In genomic region chr15:65275728-65276126, GRCh38 we compare ENCODE assay signal across 13 cellular contexts. TPM values are rescaled to one million over a fixed set of nuclear protein-coding genes. Genes with fewer than 3 reads are reported as not detected.
DNase-seq lines count a peak whose midpoint lies in the region; ATAC-seq and TF ChIP-seq lines count a peak whose summit lies in the region.
"Had no signal": no experiment of that assay in that cellular context is flagged by ENCODE, and none has a peak within 500 bp of the region (broad histone marks: within the 10 kb centered on the region; RNA-seq: fewer than 3 reads in every experiment).

No MANE protein-coding gene starts in this region.

- H3K9me3 Mint-ChIP-seq in activated naive CD4-positive, alpha-beta T cell treated with anti-CD3 and anti-CD28 coated beads, Interleukin-2, amount 50 U/mL, for 72 hours = no peaks in the 10 kb centered on the region
- H3K9me3 Mint-ChIP-seq in T-cell = no peaks in the 10 kb centered on the region
- H3K9me3 Mint-ChIP-seq in stimulated activated naive CD8-positive, alpha-beta T cell treated with anti-CD3 and anti-CD28 coated beads, Interleukin-15, amount 100 ng/mL, for 72 hours = no peaks in the 10 kb centered on the region
- H3K9me3 Mint-ChIP-seq: neural progenitor cell had no signal

- H2AFZ ChIP-seq in hepatocyte = no peak overlapping the region
- H2AFZ ChIP-seq: neural progenitor cell had no signal

- H3K4me3 ChIP-seq in hepatocyte = no peak overlapping the region
- H3K4me3 ChIP-seq: neural progenitor cell had no signal

- peak overlapping the region; percentile 73 for H3K27ac ChIP-seq in hepatocyte
- H3K27ac ChIP-seq: neural progenitor cell had no signal

- POLR2A ChIA-PET in T-cell (lab: Charles Lee) = interaction anchor here (0.7 to 1.7 kb wide), 2 partner anchors 29 to 281 kb away, joined by 3 to 7 read pairs; partner anchors contain the start of gene RNU5B-1 (in 1 of the 2)
- POLR2A ChIA-PET in HEK293T (lab: Yijun Ruan, JAX) = interaction anchor here (0.9 to 6.8 kb wide), 5 partner anchors 8 to 120 kb away, joined by 3 to 38 read pairs (median 7); partner anchors contain the start of genes CLPX, PARP16 and RNU5B-1

- no peaks in the 10 kb centered on the region for H3K9me3 ChIP-seq in hepatocyte (ENCODE audit: low read depth)

- CTCF ChIA-PET in T-cell (lab: Charles Lee) (interaction anchor here in 1 of 2 donors (1.1 kb wide), 1 partner anchor 11 kb away, joined by 4 read pairs; the partner anchor contains the start of gene PARP16), HEK293T (lab: Yijun Ruan, JAX) (interaction anchor here (1.1 kb wide), 1 partner anchor 10 kb away, joined by 4 read pairs; the partner anchor contains the start of gene PARP16)

- no peaks in the 10 kb centered on the region for H3K36me3 ChIP-seq in hepatocyte (replicated peaks; ENCODE audit: insufficient read depth, low read depth)
- H3K36me3 ChIP-seq: neural progenitor cell had no signal

- H3K9me2 ChIP-seq in hepatocyte (replicated peaks; ENCODE audit: insufficient read depth) = no peaks in the 10 kb centered on the region

- peaks cover 45 to 57% (median 49%) of the 10 kb centered on the region in 3 donors for H3K4me1 Mint-ChIP-seq in T-cell
- peaks cover 56% of the 10 kb centered on the region for H3K4me1 Mint-ChIP-seq in stimulated activated naive CD8-positive, alpha-beta T cell treated with anti-CD3 and anti-CD28 coated beads, Interleukin-15, amount 100 ng/mL, for 72 hours

- peak overlapping the region; percentile 75 for H3K27ac Mint-ChIP-seq in activated naive CD4-positive, alpha-beta T cell treated with anti-CD3 and anti-CD28 coated beads, Interleukin-2, amount 50 U/mL, for 72 hours
- peak overlapping the region; percentile 62 to 76 for H3K27ac Mint-ChIP-seq in T-cell
- peak overlapping the region; percentile 56 to 93 for H3K27ac Mint-ChIP-seq in stimulated activated naive CD8-positive, alpha-beta T cell treated with anti-CD3 and anti-CD28 coated beads, Interleukin-15, amount 100 ng/mL, for 72 hours
- H3K27ac Mint-ChIP-seq: neural progenitor cell had no signal

- H3K4me2 ChIP-seq in hepatocyte = no peak overlapping the region
- H3K4me2 ChIP-seq: neural progenitor cell had no signal

- H3K4me1 ChIP-seq in hepatocyte (ENCODE audit: insufficient read depth) = peaks cover 27% of the 10 kb centered on the region
- H3K4me1 ChIP-seq: neural progenitor cell had no signal

- no peaks in the 10 kb centered on the region for H4K20me1 ChIP-seq in hepatocyte (ENCODE audit: insufficient read depth, poor library complexity, severe bottlenecking)

- peak; percentile 22 to 42 for ATAC-seq in activated naive CD4-positive, alpha-beta T cell treated with anti-CD3 and anti-CD28 coated beads, Interleukin-2, amount 50 U/mL, for 72 hours
- peak in 1 of 4 experiments; percentile 10 for ATAC-seq in T-cell (replicated peaks in 1 of 4)
- peak; percentile 12 for ATAC-seq in stimulated activated naive CD8-positive, alpha-beta T cell treated with anti-CD3 and anti-CD28 coated beads, Interleukin-15, amount 100 ng/mL, for 72 hours

- DNase-seq in activated naive CD4-positive, alpha-beta T cell treated with anti-CD3 and anti-CD28 coated beads, Interleukin-2, amount 50 U/mL, for 72 hours (ENCODE audit: low spot score in 2 of 2) = no peak
- no peak for DNase-seq in activated naive CD4-positive, alpha-beta T cell treated with anti-CD3 and anti-CD28 coated beads, Interleukin-2, amount 50 U/mL, for 16 hours
- DNase-seq in T-cell = no peak
- DNase-seq in hepatocyte (ENCODE audit: low spot score) = peak; percentile 76
- no peak for DNase-seq in stimulated activated naive CD8-positive, alpha-beta T cell treated with anti-CD3 and anti-CD28 coated beads, Interleukin-15, amount 100 ng/mL, for 72 hours
- DNase-seq in T-helper 9 cell = no peak
- DNase-seq in activated gamma-delta T cell (lab: John Stamatoyannopoulos, UW) = no peak
- no peak for DNase-seq in HEK293T (ENCODE audit: extremely low spot score)
- DNase-seq: amygdala, kidney, MV-4-11 had no signal

- peaks cover 0 to 5% of the 10 kb centered on the region in 2 donors for H3K36me3 Mint-ChIP-seq in activated naive CD4-positive, alpha-beta T cell treated with anti-CD3 and anti-CD28 coated beads, Interleukin-2, amount 50 U/mL, for 72 hours
- H3K36me3 Mint-ChIP-seq in T-cell = peaks cover 4% of the 10 kb centered on the region

- H3K79me2 ChIP-seq in hepatocyte = peaks cover 21% of the 10 kb centered on the region

- no peak for TF ChIP-seq CTCF in hepatocyte (IDR thresholded peaks at IDR 0.05; ENCODE audit: poor library complexity)

- peak overlapping the region in 1 of 3 donors; percentile 52 for H3K4me3 Mint-ChIP-seq in T-cell
- H3K4me3 Mint-ChIP-seq in stimulated activated naive CD8-positive, alpha-beta T cell treated with anti-CD3 and anti-CD28 coated beads, Interleukin-15, amount 100 ng/mL, for 72 hours = no peak overlapping the region
- H3K4me3 Mint-ChIP-seq: neural progenitor cell had no signal

- 45% methylated on average over 2 of the region's 2 CpGs for WGBS in hepatocyte (ENCODE audit: low lambda C conversion rate, missing lambda C conversion rate)

- no peaks in the 10 kb centered on the region for H3K27me3 Mint-ChIP-seq in T-cell
- no peaks in the 10 kb centered on the region for H3K27me3 Mint-ChIP-seq in stimulated activated naive CD8-positive, alpha-beta T cell treated with anti-CD3 and anti-CD28 coated beads, Interleukin-15, amount 100 ng/mL, for 72 hours

- no peaks in the 10 kb centered on the region for H3K27me3 ChIP-seq in hepatocyte
- H3K27me3 ChIP-seq: neural progenitor cell had no signal

TF ChIP-seq in HEK293T, 16 proteins besides CTCF, POLR2A, EP300 and RAD21:
- TF ChIP-seq FOXK2 (IDR thresholded peaks at IDR 0.05) = no peak
- TF ChIP-seq ELF4 (IDR thresholded peaks at IDR 0.05) = no peak
- no peak for TF ChIP-seq FOXA1 (IDR thresholded peaks at IDR 0.05)
- no peak for TF ChIP-seq HDGF (IDR thresholded peaks at IDR 0.05; ENCODE audit: borderline replicate concordance)
- TF ChIP-seq SUZ12 (IDR thresholded peaks at IDR 0.05) = no peak
- TF ChIP-seq TARDBP (IDR thresholded peaks at IDR 0.05) = no peak
- no peak for TF ChIP-seq L3MBTL2 (conservative IDR thresholded peaks at IDR 0.05)
- TF ChIP-seq PKNOX1 (IDR thresholded peaks at IDR 0.05) = no peak
- TF ChIP-seq LEF1 (IDR thresholded peaks at IDR 0.05; ENCODE audit: borderline replicate concordance) = no peak
- TF ChIP-seq CTBP1 (IDR thresholded peaks at IDR 0.05; ENCODE audit: borderline replicate concordance) = no peak
- no peak for TF ChIP-seq NFRKB (IDR thresholded peaks at IDR 0.05)
- no peak for TF ChIP-seq ARNT (IDR thresholded peaks at IDR 0.05)
- TF ChIP-seq BHLHE40 (IDR thresholded peaks at IDR 0.05; ENCODE audit: borderline replicate concordance) = no peak
- TF ChIP-seq FOXM1 (IDR thresholded peaks at IDR 0.05; ENCODE audit: borderline replicate concordance) = no peak
- TF ChIP-seq SP1 (IDR thresholded peaks at IDR 0.05) = no peak
- no peak for TF ChIP-seq ZNF384 (IDR thresholded peaks at IDR 0.05)

RNA-seq across cellular contexts. Expression of gene PARP16, which starts 11.0 kb away (rescaled TPM):
- total RNA-seq in activated naive CD4-positive, alpha-beta T cell treated with anti-CD3 and anti-CD28 coated beads, Interleukin-2, amount 50 U/mL, for 72 hours = 10 to 100 TPM; 12.1 to 24.7 TPM
- 10 to 100 TPM; 16.2 to 23.3 (median 18.5) TPM for total RNA-seq in T-cell
- total RNA-seq in hepatocyte = 9.3 and 13.2 TPM in 2 replicates
- polyA plus RNA-seq in hepatocyte = 16.0 and 19.7 TPM in 2 replicates

RNA-seq across cellular contexts. Expression of gene RNU5A-1, which starts 20.1 kb away (rescaled TPM):
- not detected for total RNA-seq in activated naive CD4-positive, alpha-beta T cell treated with anti-CD3 and anti-CD28 coated beads, Interleukin-2, amount 50 U/mL, for 72 hours
- total RNA-seq in T-cell (not detected), hepatocyte (not detected in 2 replicates)
- polyA plus RNA-seq in hepatocyte = not detected in 2 replicates
- total RNA-seq: frontal cortex, kidney had no signal

RNA-seq across cellular contexts. Expression of gene RNU5B-1, which starts 28.8 kb away (rescaled TPM):
- total RNA-seq in activated naive CD4-positive, alpha-beta T cell treated with anti-CD3 and anti-CD28 coated beads, Interleukin-2, amount 50 U/mL, for 72 hours = not detected
- total RNA-seq in T-cell (10 to 100 TPM in 3 of 5 donors, not detected in 2; 27.0 to 34.4 (median 32.6) TPM), hepatocyte (not detected in 2 replicates)
- polyA plus RNA-seq in hepatocyte = not detected in 2 replicates
- total RNA-seq: frontal cortex had no signal
